Comparison of ENCODE assay signal across 16 cellular contexts in genomic region chr3:11304160-11304559, GRCh38.
"Had no signal": no experiment of that assay in that cellular context is flagged by ENCODE, and none has a peak within 500 bp of the region (broad histone marks: within the 10 kb centered on the region; RNA-seq: fewer than 3 reads in every experiment).

No MANE protein-coding gene starts in this region.

- H3K9me3 Mint-ChIP-seq: memory B cell, nephron had no signal

- H3K4me1 Mint-ChIP-seq: memory B cell had no signal

- H3K27me3 ChIP-seq: heart left ventricle, stomach, transverse colon had no signal

- DNase-seq: cortex of kidney; effector memory CD4-positive, alpha-beta T cell; heart left ventricle; hippocampal formation; midbrain; posterior cingulate gyrus; stimulated activated CD4-positive, alpha-beta T cell treated with anti-CD3 and anti-CD28 coated beads, Interleukin-2, amount 100 ng/mL, for 24 hours; stimulated activated CD4-positive, alpha-beta T cell treated with anti-CD3 and anti-CD28 coated beads, Interleukin-4, amount 100 ng/mL, for 4 hours; stimulated activated naive CD4-positive, alpha-beta T cell; stomach; substantia nigra; transverse colon had no signal

- H3K27me3 Mint-ChIP-seq: memory B cell had no signal

- H3K27ac ChIP-seq: stomach, transverse colon had no signal

- H3K27ac Mint-ChIP-seq: memory B cell, nephron had no signal

- H3K4me1 ChIP-seq: stomach, transverse colon had no signal

- H3K4me3 Mint-ChIP-seq: memory B cell, nephron had no signal

- H3K9me3 ChIP-seq: heart left ventricle, stomach, thoracic aorta, transverse colon had no signal

- H3K4me3 ChIP-seq: heart left ventricle, skin epidermis, stomach, thoracic aorta, transverse colon had no signal
